ENCODE assay signal across 1 cellular context in genomic region chr19:18831524-18832330, GRCh38.
TF ChIP-seq lines count a peak whose summit lies in the region.

UPF1 (plus strand) TSS chr19:18831959; CDS start chr19:18832210, 251 bp downstream.

TF ChIP-seq in HEK293, 187 proteins besides CTCF, POLR2A, EP300 and RAD21 (continued from another document):
- peak; percentile 61 for TF ChIP-seq ZBTB26 (tag by site-specific recombination; optimal IDR thresholded peaks at IDR 0.05)
- TF ChIP-seq KLF17 (tag by site-specific recombination; IDR thresholded peaks at IDR 0.05): 0 out of 2 replicates have a peak, but pooled peaks have one; percentile 36
- 0 out of 2 replicates have a peak, but pooled peaks have one; percentile 32 for TF ChIP-seq ZXDB (tag by site-specific recombination; IDR thresholded peaks at IDR 0.05)
- TF ChIP-seq KLF8 (tag by site-specific recombination; IDR thresholded peaks at IDR 0.05): peak; percentile 50
- TF ChIP-seq ZNF660 (tag by site-specific recombination; IDR thresholded peaks at IDR 0.05): peak; percentile 74; the same call in 1 of the 2 replicates
- TF ChIP-seq PBX3 (CRISPR knock-in tag; IDR thresholded peaks at IDR 0.05): peak; percentile 93
- TF ChIP-seq ZNF449 (tag by site-specific recombination; IDR thresholded peaks at IDR 0.05): 0 out of 2 replicates have a peak, but pooled peaks have one; percentile 42
- TF ChIP-seq HIC1 (tag by site-specific recombination; IDR thresholded peaks at IDR 0.05): no peak
- no peak for TF ChIP-seq ZNF580 (tag by site-specific recombination; IDR thresholded peaks at IDR 0.05)
